ENCODE assay signal across 8 cellular contexts in the genomic region with DNA sequence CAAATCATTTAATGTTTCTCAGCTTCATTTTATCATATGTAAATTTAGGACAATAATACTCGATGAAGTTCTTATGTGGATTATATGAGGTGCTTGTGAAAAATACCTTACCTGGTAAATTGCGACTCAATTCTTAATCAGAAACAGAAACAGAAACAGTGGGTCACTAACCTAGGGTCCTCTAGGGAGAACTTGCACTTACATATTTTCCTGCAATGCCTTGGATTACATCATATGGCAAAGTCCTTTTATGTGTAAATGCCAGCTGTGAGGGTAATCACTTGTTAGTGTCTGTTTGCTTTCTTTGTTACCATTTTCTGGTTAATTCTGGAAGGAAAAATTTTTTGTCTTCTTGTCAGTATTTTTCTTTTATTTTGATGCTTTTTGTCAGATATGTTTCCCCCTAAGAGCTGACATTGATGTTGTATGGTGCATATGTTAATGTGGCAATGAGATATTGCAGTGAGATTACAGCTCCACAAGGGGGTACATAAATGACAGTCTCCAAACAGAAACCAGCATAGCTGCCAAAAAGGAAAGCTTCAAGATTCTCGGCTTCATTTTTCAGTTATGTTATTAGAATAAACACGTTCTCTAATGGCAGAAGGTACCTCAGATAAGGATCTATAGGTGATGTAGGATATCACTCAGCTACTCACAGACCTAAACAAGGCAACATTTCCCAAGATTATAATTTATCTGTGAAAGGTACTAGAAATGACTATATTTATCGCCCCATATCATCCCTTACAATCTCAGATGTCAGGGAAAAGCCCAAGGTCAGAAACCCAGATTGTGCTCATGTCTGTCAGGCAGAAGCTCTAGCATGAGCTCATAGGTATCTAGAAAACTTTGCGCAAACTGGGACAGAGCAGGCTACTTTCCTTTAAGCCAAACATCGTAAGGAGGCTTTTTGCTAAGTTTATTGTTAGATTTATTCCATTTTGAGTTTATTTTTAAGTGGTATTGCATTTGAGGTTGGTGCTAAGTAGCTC.
DNase-seq lines count a peak whose midpoint lies in the region; ATAC-seq and TF ChIP-seq lines count a peak whose summit lies in the region.

No MANE protein-coding gene starts in this region.

- TF ChIP-seq CTCF in RWPE2 (IDR thresholded peaks at IDR 0.05; ENCODE audit: poor library complexity, severe bottlenecking) = peak; percentile 14

- DNase-seq in RWPE2 (ENCODE audit: low spot score) (no peak), myocyte (ENCODE audit: low read depth) (peak; percentile 36), NCI-H146 (lab: John Stamatoyannopoulos, UW) (no peak), hippocampal formation (lab: John Stamatoyannopoulos, UW) (no peak)
- DNase-seq in NK-92 treated with Interleukin-12 subunit alpha and Interleukin-12 subunit beta, amount 100 ng/mL, for 24 hours (lab: John Stamatoyannopoulos, UW) = no peak
- DNase-seq in stimulated activated CD4-positive, alpha-beta T cell treated with anti-CD3 and anti-CD28 coated beads, Interleukin-2, amount 100 ng/mL, for 24 hours = no peak

- H3K9me3 ChIP-seq in RWPE2 (ENCODE audit: severe bottlenecking) = peaks cover 3% of the 10 kb centered on the region

- no peaks in the 10 kb centered on the region for H3K36me3 ChIP-seq in RWPE2 (ENCODE audit: low read depth)

- no peak overlapping the region for H3K4me3 ChIP-seq in RWPE2 (ENCODE audit: severe bottlenecking)

- peaks cover 5% of the 10 kb centered on the region for H3K4me1 ChIP-seq in RWPE2 (ENCODE audit: insufficient read depth, poor library complexity, severe bottlenecking)

- ATAC-seq in GM18508 (IDR thresholded peaks at IDR 0.05; ENCODE audit: insufficient read depth, unreplicated experiment) (peak; percentile 74), HG02623 (IDR thresholded peaks at IDR 0.05; ENCODE audit: unreplicated experiment) (peak; percentile 52), RWPE2 (ENCODE audit: low read depth) (no peak)

- no peaks in the 10 kb centered on the region for H3K27me3 ChIP-seq in RWPE2 (ENCODE audit: insufficient read depth, poor library complexity, severe bottlenecking)

- H3K27ac ChIP-seq in RWPE2 (ENCODE audit: poor library complexity, severe bottlenecking) = no peak overlapping the region
